35 cellular contexts compared by ENCODE assay signal in the genomic region with DNA sequence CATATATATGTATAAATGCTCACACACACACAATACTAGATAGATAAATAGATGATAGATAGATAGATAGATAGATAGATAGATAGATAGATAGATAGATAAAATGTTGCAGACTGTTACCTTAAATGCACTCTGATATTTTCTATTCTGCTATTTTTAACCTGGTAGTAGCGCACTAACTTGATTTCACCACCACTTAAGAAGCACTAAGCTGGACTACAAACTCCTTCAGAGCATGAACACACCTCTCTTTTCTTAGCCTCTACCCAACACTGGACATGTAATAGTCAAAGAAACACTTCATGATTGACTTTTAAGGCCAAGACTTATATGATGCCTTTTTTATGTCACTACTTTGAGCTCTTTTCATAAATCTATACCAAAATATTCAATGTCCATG.
"Had no signal": no experiment of that assay in that cellular context is flagged by ENCODE, and none has a peak within 500 bp of the region (broad histone marks: within the 10 kb centered on the region; RNA-seq: fewer than 3 reads in every experiment).

No MANE protein-coding gene starts in this region.

- H3K4me3 ChIP-seq: MG63 had no signal

- H3K36me3 ChIP-seq: MG63 had no signal

- H3K9me3 ChIP-seq: MG63 had no signal

- DNase-seq: Karpas-422, Kasumi-1, KG1, MG63, MM.1S, MV-4-11, NCI-H1048, NCI-H1092, NCI-H1092 treated with DMSO at 0.1 percent for 48 hours, NCI-H1105, NCI-H1105 treated with DMSO at 0.1 percent for 48 hours, NCI-H1417 treated with DMSO at 0.1 percent for 48 hours, NCI-H1436, NCI-H1436 treated with DMSO at 0.1 percent for 48 hours, NCI-H146, NCI-H1694, NCI-H1694 treated with DMSO at 0.1 percent for 48 hours, NCI-H187, NCI-H187 treated with DMSO at 0.1 percent for 48 hours, NCI-H1930, NCI-H2029, NCI-H2029 treated with DMSO at 0.1 percent for 48 hours, NCI-H2081, NCI-H2081 treated with DMSO at 0.1 percent for 48 hours, NCI-H2107, NCI-H2171, NCI-H2171 treated with DMSO at 0.1 percent for 48 hours, NCI-H2227 treated with DMSO at 0.1 percent for 48 hours, NCI-H226, NCI-H345, NCI-H446, NCI-H446 treated with DMSO at 0.1 percent for 48 hours, NCI-H510A, NCI-H510A treated with DMSO at 0.1 percent for 48 hours had no signal

- H3K27ac ChIP-seq: KMS-11 had no signal

- H3K27me3 ChIP-seq: MG63 had no signal
